In the genomic region with DNA sequence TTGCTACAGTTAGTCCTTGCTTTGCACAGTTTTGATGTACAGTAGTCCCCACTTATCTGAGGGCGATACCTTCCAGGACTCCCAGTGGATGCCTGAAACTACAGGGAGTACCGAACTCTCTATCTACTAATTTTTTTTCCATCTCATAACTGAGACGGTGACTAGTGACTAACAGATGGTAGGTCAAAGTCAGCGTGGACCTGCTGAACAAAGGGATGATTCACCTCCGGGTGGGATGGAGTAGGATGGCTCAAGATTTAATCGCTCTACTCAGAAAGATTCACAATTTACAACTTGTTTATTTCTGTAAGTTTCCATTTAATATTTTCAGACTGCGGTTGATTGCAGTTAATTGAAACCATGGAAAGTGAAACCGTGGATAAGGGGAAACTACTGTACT, we compare ENCODE assay signal across 1 cellular context.
TF ChIP-seq lines count a peak whose summit lies in the region.

No MANE protein-coding gene starts in this region.

TF ChIP-seq in WTC11, 78 proteins besides CTCF, POLR2A, EP300 and RAD21 (continued from another document):
- TF ChIP-seq, protein P1, sequence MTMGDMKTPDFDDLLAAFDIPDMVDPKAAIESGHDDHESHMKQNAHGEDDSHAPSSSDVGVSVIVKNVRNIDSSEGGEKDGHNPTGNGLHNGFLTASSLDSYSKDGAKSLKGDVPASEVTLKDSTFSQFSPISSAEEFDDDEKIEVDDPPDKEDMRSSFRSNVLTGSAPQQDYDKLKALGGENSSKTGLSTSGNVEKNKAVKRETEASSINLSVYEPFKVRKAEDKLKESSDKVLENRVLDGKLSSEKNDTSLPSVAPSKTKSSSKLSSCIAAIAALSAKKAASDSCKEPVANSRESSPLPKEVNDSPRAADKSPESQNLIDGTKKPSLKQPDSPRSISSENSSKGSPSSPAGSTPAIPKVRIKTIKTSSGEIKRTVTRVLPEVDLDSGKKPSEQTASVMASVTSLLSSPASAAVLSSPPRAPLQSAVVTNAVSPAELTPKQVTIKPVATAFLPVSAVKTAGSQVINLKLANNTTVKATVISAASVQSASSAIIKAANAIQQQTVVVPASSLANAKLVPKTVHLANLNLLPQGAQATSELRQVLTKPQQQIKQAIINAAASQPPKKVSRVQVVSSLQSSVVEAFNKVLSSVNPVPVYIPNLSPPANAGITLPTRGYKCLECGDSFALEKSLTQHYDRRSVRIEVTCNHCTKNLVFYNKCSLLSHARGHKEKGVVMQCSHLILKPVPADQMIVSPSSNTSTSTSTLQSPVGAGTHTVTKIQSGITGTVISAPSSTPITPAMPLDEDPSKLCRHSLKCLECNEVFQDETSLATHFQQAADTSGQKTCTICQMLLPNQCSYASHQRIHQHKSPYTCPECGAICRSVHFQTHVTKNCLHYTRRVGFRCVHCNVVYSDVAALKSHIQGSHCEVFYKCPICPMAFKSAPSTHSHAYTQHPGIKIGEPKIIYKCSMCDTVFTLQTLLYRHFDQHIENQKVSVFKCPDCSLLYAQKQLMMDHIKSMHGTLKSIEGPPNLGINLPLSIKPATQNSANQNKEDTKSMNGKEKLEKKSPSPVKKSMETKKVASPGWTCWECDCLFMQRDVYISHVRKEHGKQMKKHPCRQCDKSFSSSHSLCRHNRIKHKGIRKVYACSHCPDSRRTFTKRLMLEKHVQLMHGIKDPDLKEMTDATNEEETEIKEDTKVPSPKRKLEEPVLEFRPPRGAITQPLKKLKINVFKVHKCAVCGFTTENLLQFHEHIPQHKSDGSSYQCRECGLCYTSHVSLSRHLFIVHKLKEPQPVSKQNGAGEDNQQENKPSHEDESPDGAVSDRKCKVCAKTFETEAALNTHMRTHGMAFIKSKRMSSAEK (CRISPR knock-in tag; IDR thresholded peaks at IDR 0.05; ENCODE audit: borderline replicate concordance): no peak
- TF ChIP-seq ESRRA (CRISPR knock-in tag; IDR thresholded peaks at IDR 0.05; ENCODE audit: borderline replicate concordance) (no peak), CREB1 (CRISPR knock-in tag; IDR thresholded peaks at IDR 0.05) (no peak), FOXP1 (CRISPR knock-in tag; IDR thresholded peaks at IDR 0.05; ENCODE audit: borderline replicate concordance) (no peak), ZNF263 (CRISPR knock-in tag; IDR thresholded peaks at IDR 0.05; ENCODE audit: low read depth) (no peak), OVOL2 (CRISPR knock-in tag; IDR thresholded peaks at IDR 0.05; ENCODE audit: borderline replicate concordance) (no peak), ZNF232 (CRISPR knock-in tag; IDR thresholded peaks at IDR 0.05) (no peak), ZNF396 (CRISPR knock-in tag; IDR thresholded peaks at IDR 0.05; ENCODE audit: borderline replicate concordance) (no peak), KAT7 (CRISPR knock-in tag; IDR thresholded peaks at IDR 0.05; ENCODE audit: borderline replicate concordance) (no peak), NFE2L1 (CRISPR knock-in tag; IDR thresholded peaks at IDR 0.05) (no peak)
- TF ChIP-seq, protein P2, sequence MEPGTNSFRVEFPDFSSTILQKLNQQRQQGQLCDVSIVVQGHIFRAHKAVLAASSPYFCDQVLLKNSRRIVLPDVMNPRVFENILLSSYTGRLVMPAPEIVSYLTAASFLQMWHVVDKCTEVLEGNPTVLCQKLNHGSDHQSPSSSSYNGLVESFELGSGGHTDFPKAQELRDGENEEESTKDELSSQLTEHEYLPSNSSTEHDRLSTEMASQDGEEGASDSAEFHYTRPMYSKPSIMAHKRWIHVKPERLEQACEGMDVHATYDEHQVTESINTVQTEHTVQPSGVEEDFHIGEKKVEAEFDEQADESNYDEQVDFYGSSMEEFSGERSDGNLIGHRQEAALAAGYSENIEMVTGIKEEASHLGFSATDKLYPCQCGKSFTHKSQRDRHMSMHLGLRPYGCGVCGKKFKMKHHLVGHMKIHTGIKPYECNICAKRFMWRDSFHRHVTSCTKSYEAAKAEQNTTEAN (CRISPR knock-in tag; IDR thresholded peaks at IDR 0.05): no peak
- TF ChIP-seq, protein P3, sequence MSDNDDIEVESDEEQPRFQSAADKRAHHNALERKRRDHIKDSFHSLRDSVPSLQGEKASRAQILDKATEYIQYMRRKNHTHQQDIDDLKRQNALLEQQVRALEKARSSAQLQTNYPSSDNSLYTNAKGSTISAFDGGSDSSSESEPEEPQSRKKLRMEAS (CRISPR knock-in tag; IDR thresholded peaks at IDR 0.05): no peak
- TF ChIP-seq, protein P4, sequence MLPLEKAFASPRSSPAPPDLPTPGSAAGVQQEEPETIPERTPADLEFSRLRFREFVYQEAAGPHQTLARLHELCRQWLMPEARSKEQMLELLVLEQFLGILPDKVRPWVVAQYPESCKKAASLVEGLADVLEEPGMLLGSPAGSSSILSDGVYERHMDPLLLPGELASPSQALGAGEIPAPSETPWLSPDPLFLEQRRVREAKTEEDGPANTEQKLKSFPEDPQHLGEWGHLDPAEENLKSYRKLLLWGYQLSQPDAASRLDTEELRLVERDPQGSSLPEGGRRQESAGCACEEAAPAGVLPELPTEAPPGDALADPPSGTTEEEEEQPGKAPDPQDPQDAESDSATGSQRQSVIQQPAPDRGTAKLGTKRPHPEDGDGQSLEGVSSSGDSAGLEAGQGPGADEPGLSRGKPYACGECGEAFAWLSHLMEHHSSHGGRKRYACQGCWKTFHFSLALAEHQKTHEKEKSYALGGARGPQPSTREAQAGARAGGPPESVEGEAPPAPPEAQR (CRISPR knock-in tag; IDR thresholded peaks at IDR 0.05): no peak
